21 cellular contexts compared by ENCODE assay signal in the genomic region with DNA sequence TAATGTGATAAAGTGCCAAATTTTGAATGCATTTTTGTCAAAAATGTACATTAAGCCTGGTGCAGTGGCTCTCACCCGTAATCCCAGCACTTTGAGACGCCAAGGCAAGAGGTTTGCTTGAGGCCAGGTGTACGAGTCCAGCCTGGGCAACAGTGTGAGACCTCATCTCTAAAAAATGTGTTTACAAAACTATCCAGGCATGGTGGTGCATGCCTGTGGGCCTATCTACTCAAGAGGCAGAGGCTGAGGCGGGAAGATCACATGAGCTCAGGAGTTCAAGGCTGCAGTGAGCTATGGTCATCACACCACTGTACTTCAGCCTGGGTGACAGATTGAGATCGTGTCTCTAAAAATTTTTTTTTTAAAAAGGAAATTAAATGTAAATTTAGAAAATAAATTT. TPM values are rescaled to one million over a fixed set of nuclear protein-coding genes. Genes with fewer than 3 reads are reported as not detected.
A peak's percentile ranks its signal among the peaks of the same experiment; 100 is the strongest.
DNase-seq lines count a peak whose midpoint lies in the region; ATAC-seq, FAIRE-seq and TF ChIP-seq lines count a peak whose summit lies in the region.
"Had no signal": no experiment of that assay in that cellular context is flagged by ENCODE, and none has a peak within 500 bp of the region (broad histone marks: within the 10 kb centered on the region; RNA-seq: fewer than 3 reads in every experiment).

No MANE protein-coding gene starts in this region.

- no peak overlapping the region for H3K27ac ChIP-seq in HepG2 (ENCODE audit: extremely low read length, insufficient read depth, low read length)
- no peak overlapping the region for H3K27ac ChIP-seq in right lobe of liver
- H3K27ac ChIP-seq: BLaER1 had no signal

- H3K27me3 ChIP-seq in HepG2 (ENCODE audit: control insufficient read depth in 1 of 2, insufficient read depth in 2 of 2, low read length in 2 of 2) (no peaks in the 10 kb centered on the region; a peak in 1 of 5 replicates), right lobe of liver (no peaks in the 10 kb centered on the region), bronchial epithelial cell (ENCODE audit: control insufficient read depth, insufficient read depth, low read length) (no peaks in the 10 kb centered on the region)
- H3K27me3 ChIP-seq: BE2C, BLaER1 had no signal

- BruUV-seq in HepG2 (replicated peaks; lab: Mats Ljungman, UMichigan), result no TSS peak

- no peaks in the 10 kb centered on the region for H3K79me2 ChIP-seq in HepG2 (ENCODE audit: insufficient read depth, low read length)

- TF ChIP-seq EP300 in HepG2 (IDR thresholded peaks at IDR 0.05; ENCODE audit: low read depth in 2 of 2, low read length in 2 of 2) (no peak), HepG2 (CRISPR knock-in tag; IDR thresholded peaks at IDR 0.05; ENCODE audit: borderline replicate concordance) (no peak)

- 0 out of 2 replicates have a peak, but pooled peaks cover 7% of the 10 kb centered on the region for H3K9me3 ChIP-seq in HepG2 (ENCODE audit: low read length)
- H3K9me3 ChIP-seq in right lobe of liver, result no peaks in the 10 kb centered on the region
- H3K9me3 ChIP-seq: BE2C had no signal

- H3K36me3 ChIP-seq in HepG2 (replicated peaks in 1 of 2; ENCODE audit: control insufficient read depth in 1 of 2, insufficient read depth in 2 of 2, low read length in 2 of 2), result no peaks in the 10 kb centered on the region
- no peaks in the 10 kb centered on the region for H3K36me3 ChIP-seq in right lobe of liver
- H3K36me3 ChIP-seq in bronchial epithelial cell (ENCODE audit: control insufficient read depth, insufficient read depth, low read length), result no peaks in the 10 kb centered on the region
- H3K36me3 ChIP-seq: BE2C, BLaER1 had no signal

- H3K4me2 ChIP-seq in HepG2 (ENCODE audit: low read depth, low read length), result no peak overlapping the region
- H3K4me2 ChIP-seq: BLaER1 had no signal

- DNase-seq in HepG2 (ENCODE audit: low spot score) (peak; percentile 72), right lobe of liver (no peak), bronchial epithelial cell (ENCODE audit: low read depth) (peak; percentile 22), left kidney (ENCODE audit: low read depth, low spot score) (peak; percentile 38), DMS 273 (lab: John Stamatoyannopoulos, UW; ENCODE audit: unreplicated experiment) (no peak), HEK293T (ENCODE audit: extremely low spot score) (no peak)
- no peak for DNase-seq in activated CD8-positive, alpha-beta memory T cell treated with anti-CD3 and anti-CD28 coated beads for 24 hours
- DNase-seq: 8988T; ACHN; BE2C; C1 segment of cervical spinal cord; CD4-positive, alpha-beta memory T cell; CD4-positive, CD25-positive, alpha-beta regulatory T cell; CD8-positive, alpha-beta memory T cell; COR-L47; DMS79 treated with DMSO at 0.1 percent for 48 hours; GF-D8 had no signal

- H3K4me1 ChIP-seq in HepG2 (ENCODE audit: insufficient read depth, low read length) (peaks cover 30% of the 10 kb centered on the region), right lobe of liver (no peaks in the 10 kb centered on the region)
- H3K4me1 ChIP-seq: BE2C, BLaER1 had no signal

- CTCF ChIA-PET in HepG2 (lab: Yijun Ruan, JAX; ENCODE audit: low intra/inter-chr PET ratio, low total read pairs), result no interaction called here
- CTCF ChIA-PET in HEK293T (lab: Yijun Ruan, JAX), result interaction anchor here (0.6 kb wide), 1 partner anchor 1931 kb away, joined by 3 read pairs; no protein-coding TSS in a partner anchor

- FAIRE-seq in HepG2 (lab: Jason Lieb, UNC) (no peak), bronchial epithelial cell (lab: Jason Lieb, UNC) (no peak)
- FAIRE-seq: G401.6, GM12891, GM19239 had no signal

- 10% methylated on average over 5 of the region's 5 CpGs for WGBS in HepG2 (ENCODE audit: low lambda C conversion rate)
- WGBS in right lobe of liver (ENCODE audit: insufficient coverage, low coverage, low lambda C conversion rate, missing lambda C conversion rate), result 85% methylated on average over 5 of the region's 5 CpGs

- ATAC-seq in HepG2 (peak; percentile 76), right lobe of liver (no peak)

- in situ Hi-C loops in HepG2 (cut with HindIII; ENCODE audit: extremely low pct_ligation_motif_present, low pct_unique_long_range_greater_than_20kb), result no loop called here

- no peak overlapping the region for H3K4me3 ChIP-seq in HepG2 (replicated peaks in 1 of 3; ENCODE audit: insufficient read depth in 1 of 3, low read depth in 2 of 3, low read length in 3 of 3)
- no peak overlapping the region for H3K4me3 ChIP-seq in right lobe of liver
- H3K4me3 ChIP-seq in bronchial epithelial cell (ENCODE audit: low read depth, low read length), result no peak overlapping the region
- H3K4me3 ChIP-seq: BLaER1 had no signal

- TF ChIP-seq CTCF in HepG2 (CRISPR knock-in tag; IDR thresholded peaks at IDR 0.05) (no peak), right lobe of liver (IDR thresholded peaks at IDR 0.05) (no peak), bronchial epithelial cell (IDR thresholded peaks at IDR 0.05; ENCODE audit: insufficient read depth, low read length, severe bottlenecking) (no peak)

- no peak for TF ChIP-seq POLR2A in HepG2 (IDR thresholded peaks at IDR 0.05; ENCODE audit: insufficient read depth in 1 of 2, low read depth in 2 of 2, low read length in 2 of 2)
- TF ChIP-seq POLR2A in right lobe of liver (IDR thresholded peaks at IDR 0.05), result no peak

- H2AFZ ChIP-seq in HepG2 (ENCODE audit: low read length), result no peak overlapping the region

- POLR2A ChIA-PET in HepG2 (lab: Yijun Ruan, JAX) (interaction anchor here (1.0 to 1.3 kb wide), 2 partner anchors 13 to 18 kb away, joined by 3 to 4 read pairs; no protein-coding TSS in a partner anchor), HEK293T (lab: Yijun Ruan, JAX) (no interaction called here)

- no peak overlapping the region for H3K9ac ChIP-seq in HepG2 (ENCODE audit: insufficient read depth, low read depth, low read length)
- H3K9ac ChIP-seq: BLaER1 had no signal

- intact Hi-C loops in HepG2 (cut with micrococcal nuclease; ENCODE audit: unreplicated experiment) (no loop called here), right lobe of liver (cut with DNase I) (no loop called here)

- TF ChIP-seq RAD21 in HepG2 (CRISPR knock-in tag; IDR thresholded peaks at IDR 0.05), result no peak

- no peaks in the 10 kb centered on the region for H4K20me1 ChIP-seq in HepG2 (ENCODE audit: insufficient read depth, low read length)
- H4K20me1 ChIP-seq: BLaER1 had no signal

TF ChIP-seq in HepG2, 621 proteins besides CTCF, POLR2A, EP300 and RAD21 (continues in another document):
- TF ChIP-seq XRCC5 (optimal IDR thresholded peaks at IDR 0.05; ENCODE audit: low read length) (no peak), FOSL2 (CRISPR knock-in tag; IDR thresholded peaks at IDR 0.05) (peak; percentile 36), TP53 (CRISPR knock-in tag; conservative IDR thresholded peaks at IDR 0.05) (no peak), ZFAT (CRISPR knock-in tag; conservative IDR thresholded peaks at IDR 0.05) (no peak)

TF ChIP-seq in HEK293T, 16 proteins besides CTCF, POLR2A, EP300 and RAD21:
- TF ChIP-seq SUZ12 (IDR thresholded peaks at IDR 0.05) (no peak), LEF1 (IDR thresholded peaks at IDR 0.05; ENCODE audit: borderline replicate concordance) (no peak), BHLHE40 (IDR thresholded peaks at IDR 0.05; ENCODE audit: borderline replicate concordance) (no peak), HDGF (IDR thresholded peaks at IDR 0.05; ENCODE audit: borderline replicate concordance) (no peak), NFRKB (IDR thresholded peaks at IDR 0.05) (no peak), FOXA1 (IDR thresholded peaks at IDR 0.05) (no peak), ELF4 (IDR thresholded peaks at IDR 0.05) (no peak), FOXK2 (IDR thresholded peaks at IDR 0.05) (no peak), SP1 (IDR thresholded peaks at IDR 0.05) (no peak), FOXM1 (IDR thresholded peaks at IDR 0.05; ENCODE audit: borderline replicate concordance) (no peak), CTBP1 (IDR thresholded peaks at IDR 0.05; ENCODE audit: borderline replicate concordance) (no peak), L3MBTL2 (conservative IDR thresholded peaks at IDR 0.05) (no peak), ARNT (IDR thresholded peaks at IDR 0.05) (no peak)
- TF ChIP-seq, protein P1, sequence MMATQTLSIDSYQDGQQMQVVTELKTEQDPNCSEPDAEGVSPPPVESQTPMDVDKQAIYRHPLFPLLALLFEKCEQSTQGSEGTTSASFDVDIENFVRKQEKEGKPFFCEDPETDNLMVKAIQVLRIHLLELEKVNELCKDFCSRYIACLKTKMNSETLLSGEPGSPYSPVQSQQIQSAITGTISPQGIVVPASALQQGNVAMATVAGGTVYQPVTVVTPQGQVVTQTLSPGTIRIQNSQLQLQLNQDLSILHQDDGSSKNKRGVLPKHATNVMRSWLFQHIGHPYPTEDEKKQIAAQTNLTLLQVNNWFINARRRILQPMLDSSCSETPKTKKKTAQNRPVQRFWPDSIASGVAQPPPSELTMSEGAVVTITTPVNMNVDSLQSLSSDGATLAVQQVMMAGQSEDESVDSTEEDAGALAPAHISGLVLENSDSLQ (IDR thresholded peaks at IDR 0.05), result no peak

RNA-seq across cellular contexts. Expression of a gene that starts 18.5 kb away (rescaled TPM):
- total RNA-seq in HepG2 (2016; rRNA removed; fragmentation: Illumina TruSeq; extraction: Trizol) (19.5 and 20.7 TPM in 2 replicates), right lobe of liver (10 to 100 TPM; 36.5 to 53.4 (median 42.3) TPM), bronchial epithelial cell (19.3 and 19.7 TPM in 2 replicates)
- total RNA-seq in HepG2 (2016; cell fraction: cytosol; rRNA removed; fragmentation: Illumina TruSeq; extraction: Trizol; ENCODE audit: low read depth), result 4.8 and 5.5 TPM in 2 replicates
- 19.7 and 23.1 TPM in 2 replicates for total RNA-seq in HepG2 (2016; cell fraction: insoluble cytoplasmic fraction; rRNA removed; fragmentation: Illumina TruSeq; extraction: Trizol)
- 5.1 and 5.4 TPM in 2 replicates for total RNA-seq in HepG2 (2016; cell fraction: membrane; rRNA removed; fragmentation: Illumina TruSeq; extraction: Trizol)
- 17.5 and 20.2 TPM in 2 replicates for total RNA-seq in HepG2 (2016; cell fraction: nucleus; rRNA removed; fragmentation: Illumina TruSeq; extraction: Trizol)
- polyA plus RNA-seq in HepG2 (2011; rRNA removed), result 12.0 and 12.6 TPM in 2 replicates
- 16.4 and 22.8 TPM in 2 replicates for polyA plus RNA-seq in HepG2 (2011; cell fraction: cytosol; rRNA removed)
- polyA plus RNA-seq in HepG2 (2011; cell fraction: nucleus; rRNA removed), result 11.0 and 11.8 TPM in 2 replicates
- polyA plus RNA-seq in HepG2 (2012), result 8.0 and 10.5 TPM in 2 replicates
- 4.0 and 4.2 TPM in 2 replicates for polyA plus RNA-seq in HepG2 (2016; cell fraction: cytosol; fragmentation: Illumina TruSeq; extraction: Trizol; ENCODE audit: low read depth)
- polyA plus RNA-seq in HepG2 (2016; cell fraction: insoluble cytoplasmic fraction; fragmentation: Illumina TruSeq; extraction: Trizol; ENCODE audit: low read depth), result 16.3 and 18.9 TPM in 2 replicates
- polyA plus RNA-seq in HepG2 (2016; cell fraction: membrane; fragmentation: Illumina TruSeq; extraction: Trizol; ENCODE audit: low read depth), result 4.2 and 4.7 TPM in 2 replicates
- polyA plus RNA-seq in HepG2 (2016; cell fraction: nucleus; fragmentation: Illumina TruSeq; extraction: Trizol; ENCODE audit: insufficient read depth, low read depth), result 11.8 and 13.5 TPM in 2 replicates
- polyA minus RNA-seq in HepG2 (2011; rRNA and poly(A)+ RNA removed; ENCODE audit: low replicate concordance), result 11.9 and 13.9 TPM in 2 replicates
- 4.1 and 4.6 TPM in 2 replicates for polyA minus RNA-seq in HepG2 (2011; cell fraction: cytosol; rRNA and poly(A)+ RNA removed)
- polyA minus RNA-seq in HepG2 (2011; cell fraction: nucleus; rRNA and poly(A)+ RNA removed), result 30.2 and 31.9 TPM in 2 replicates

Comparison
In these comparisons a context has a peak if more than half of its experiments do, and no peak if none do; other contexts are left out.
1. DNase-seq: peak in HepG2 (single experiment), bronchial epithelial cell (single experiment) and left kidney (single experiment); none in right lobe of liver (0 of 3), DMS 273 (single experiment), activated CD8-positive, alpha-beta memory T cell treated with anti-CD3 and anti-CD28 coated beads for 24 hours (single experiment) and HEK293T (single experiment).